8 cellular contexts compared by ENCODE assay signal in the genomic region with DNA sequence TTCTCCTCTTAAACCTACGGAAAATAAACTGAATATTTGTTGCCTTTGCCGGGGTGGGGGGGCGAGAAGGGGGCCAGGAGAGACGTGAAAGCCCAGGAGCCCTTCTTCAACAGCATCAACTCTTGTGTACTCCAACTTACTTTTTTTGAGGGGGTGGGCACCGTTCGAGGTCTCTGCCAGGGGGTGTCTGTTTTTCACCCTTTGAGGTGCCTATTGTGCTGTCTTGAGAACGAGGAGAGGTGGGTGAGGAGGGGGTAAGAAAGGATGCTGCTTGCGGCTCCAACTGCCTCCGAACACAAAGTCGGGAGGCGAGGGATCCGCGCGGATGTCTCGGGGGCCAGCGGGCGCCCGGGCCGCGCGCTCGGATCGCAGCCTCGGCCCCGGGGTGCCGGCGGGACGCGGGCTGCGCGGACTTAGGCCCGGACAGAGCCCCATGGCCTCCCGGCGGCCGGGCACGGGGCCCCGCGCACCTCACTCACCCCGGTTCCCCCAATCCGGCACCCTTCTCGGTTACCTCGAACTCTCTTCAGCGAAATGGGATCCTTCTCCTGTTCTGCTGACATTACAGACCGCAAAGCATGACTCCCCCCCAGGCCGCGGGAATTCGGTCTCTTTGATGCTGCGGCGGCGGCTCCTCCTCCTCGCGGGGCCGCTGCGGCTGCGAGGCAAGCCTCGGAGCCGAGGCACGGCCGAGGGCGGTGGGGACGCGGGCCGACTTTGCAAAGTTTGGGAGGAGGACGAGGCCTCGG. TPM values are rescaled to one million over a fixed set of nuclear protein-coding genes. Genes with fewer than 3 reads are reported as not detected.
DNase-seq lines count a peak whose midpoint lies in the region; ATAC-seq and TF ChIP-seq lines count a peak whose summit lies in the region.

No MANE protein-coding gene starts in this region.

- H3K27me3 ChIP-seq in DND-41 (ENCODE audit: insufficient read depth, low read length, poor library complexity) (peaks cover 15% of the 10 kb centered on the region), NT2/D1 (ENCODE audit: insufficient read depth, insufficient read length) (peaks cover 31% of the 10 kb centered on the region), spleen (replicated peaks in 1 of 7) (peaks cover 0 to 89% (median 42%) of the 10 kb centered on the region in 7 donors)

- H3K4me3 Mint-ChIP-seq in MCF 10A (ENCODE audit: unreplicated experiment) = no peak overlapping the region
- peak overlapping the region; percentile 31 to 73 (median 50) for H3K4me3 Mint-ChIP-seq in immature natural killer cell

- no peak overlapping the region for H3K9ac ChIP-seq in DND-41 (ENCODE audit: low read depth, low read length)
- peak overlapping the region; percentile 71 for H3K9ac ChIP-seq in NT2/D1 (ENCODE audit: insufficient read length, low read depth)

- no peaks in the 10 kb centered on the region for H3K4me1 ChIP-seq in DND-41 (ENCODE audit: insufficient read depth, low read length)
- no peaks in the 10 kb centered on the region for H3K4me1 ChIP-seq in NT2/D1 (ENCODE audit: insufficient read depth, insufficient read length)
- H3K4me1 ChIP-seq in spleen = peaks cover 0 to 13% (median 6%) of the 10 kb centered on the region in 6 donors

- no peak overlapping the region for H2AFZ ChIP-seq in DND-41 (ENCODE audit: low read depth, low read length)

- ATAC-seq in DND-41 (ENCODE audit: insufficient read depth, low read depth) (peak; percentile 65), GM21619 (IDR thresholded peaks at IDR 0.05; ENCODE audit: unreplicated experiment) (peak; percentile 11), HG03378 (IDR thresholded peaks at IDR 0.05; ENCODE audit: unreplicated experiment) (no peak), HG03565 (IDR thresholded peaks at IDR 0.05; ENCODE audit: unreplicated experiment) (no peak)

- POLR2A ChIA-PET in MCF 10A (lab: Yijun Ruan, JAX) = interaction anchor here (0.6 kb wide), 1 partner anchor 159 kb away, joined by 3 read pairs; no protein-coding TSS in a partner anchor

- 0 out of 4 replicates have a peak overlapping the region, but pooled peaks of 1 of the 2 experiments have one; percentile 12 for H3K4me3 ChIP-seq in DND-41 (ENCODE audit: low read depth in 1 of 2, low read length in 2 of 2)
- peak overlapping the region; percentile 62 for H3K4me3 ChIP-seq in NT2/D1 (ENCODE audit: insufficient read length, low read depth)
- H3K4me3 ChIP-seq in spleen = peak overlapping the region; percentile 20 to 72 (median 46)

- 7 to 11% (median 8%) methylated on average over 51 to 65 of the region's 65 CpGs for WGBS in spleen, 5 donors

- CTCF ChIA-PET in MCF 10A (lab: Yijun Ruan, JAX) = interaction anchor here (0.7 kb wide), 1 partner anchor 32 kb away, joined by 3 read pairs; no protein-coding TSS in a partner anchor

- no peaks in the 10 kb centered on the region for H3K36me3 Mint-ChIP-seq in MCF 10A (ENCODE audit: insufficient read depth, unreplicated experiment)
- H3K36me3 Mint-ChIP-seq in immature natural killer cell = no peaks in the 10 kb centered on the region

- H3K27ac Mint-ChIP-seq in MCF 10A (ENCODE audit: low read depth, unreplicated experiment) (no peak overlapping the region), immature natural killer cell (no peak overlapping the region)

- no peaks in the 10 kb centered on the region for H3K79me2 ChIP-seq in DND-41 (ENCODE audit: insufficient read depth, low read length)

- H3K9me3 Mint-ChIP-seq in MCF 10A (ENCODE audit: unreplicated experiment) = no peaks in the 10 kb centered on the region
- no peaks in the 10 kb centered on the region for H3K9me3 Mint-ChIP-seq in immature natural killer cell

- no peak for TF ChIP-seq CTCF in DND-41 (IDR thresholded peaks at IDR 0.05; ENCODE audit: borderline replicate concordance, extremely low read depth, low read length, poor library complexity, severe bottlenecking)
- TF ChIP-seq CTCF in MCF 10A (IDR thresholded peaks at IDR 0.05; ENCODE audit: unreplicated experiment) = no peak
- no peak for TF ChIP-seq CTCF in spleen (IDR thresholded peaks at IDR 0.05 in 8 of 11, conservative IDR thresholded peaks at IDR 0.05 in 3 of 11)

- H3K9me3 ChIP-seq in DND-41 (ENCODE audit: insufficient read depth, low read length, severe bottlenecking) (no peaks in the 10 kb centered on the region), NT2/D1 (ENCODE audit: insufficient read depth, low read length) (no peaks in the 10 kb centered on the region), spleen (no peaks in the 10 kb centered on the region)

- no peaks in the 10 kb centered on the region for H4K20me1 ChIP-seq in DND-41 (ENCODE audit: insufficient read depth, low read length)

- no TSS peak for BruUV-seq in MCF 10A (replicated peaks; lab: Mats Ljungman, UMichigan)

- intact Hi-C loops in MCF 10A (cut with micrococcal nuclease) (no loop called here), spleen (cut with DNase I; ENCODE audit: low total_unique reads) (no loop called here)

- TF ChIP-seq POLR2A in spleen (IDR thresholded peaks at IDR 0.05) = no peak

- peak overlapping the region; percentile 56; the same call in 1 of the 2 replicates for H3K4me2 ChIP-seq in DND-41 (ENCODE audit: insufficient read depth, low read length)

- H3K27ac ChIP-seq in DND-41 (ENCODE audit: low read length) (no peak overlapping the region), spleen (peak overlapping the region in 3 of 8 donors; percentile 34 to 56 (median 40))

- H3K27me3 Mint-ChIP-seq in MCF 10A (ENCODE audit: insufficient read depth, unreplicated experiment) (peaks cover 24% of the 10 kb centered on the region), immature natural killer cell (ENCODE audit: low read depth in 3 of 3) (peaks cover 3 to 20% (median 7%) of the 10 kb centered on the region in 3 donors)

- H3K36me3 ChIP-seq in DND-41 (ENCODE audit: insufficient read depth, low read length) (no peaks in the 10 kb centered on the region), NT2/D1 (ENCODE audit: insufficient read depth, insufficient read length, low read length) (no peaks in the 10 kb centered on the region), spleen (no peaks in the 10 kb centered on the region)

- H3K4me1 Mint-ChIP-seq in MCF 10A (ENCODE audit: insufficient read depth, unreplicated experiment) = peaks cover 1% of the 10 kb centered on the region
- peaks cover 4 to 6% of the 10 kb centered on the region in 2 donors for H3K4me1 Mint-ChIP-seq in immature natural killer cell

- DNase-seq in DND-41 (peak; percentile 41), NT2/D1 (ENCODE audit: low read depth, low spot score) (no peak), MCF 10A (ENCODE audit: unreplicated experiment) (peak; percentile 51), immature natural killer cell (peak in 1 of 3 donors; percentile 0), spleen (no peak)

RNA-seq across cellular contexts. Expression of gene PYGO1, which starts 0.7 kb away (rescaled TPM):
- total RNA-seq in MCF 10A (2022) (3.9 and 5.1 TPM in 2 replicates), spleen (1 to 10 TPM in 5 of 7 donors, under 1 TPM in 2; 0.77 to 1.5 (median 1.1) TPM)
- polyA plus RNA-seq in immature natural killer cell (not detected), spleen (under 1 TPM; 0.11 to 0.32 (median 0.22) TPM)

Comparison
In these comparisons a context has a peak if more than half of its experiments do, and no peak if none do; other contexts are left out.
1. ATAC-seq: peak in DND-41 (single experiment) and GM21619 (single experiment); none in HG03378 (single experiment) and HG03565 (single experiment).
2. DNase-seq: peak in DND-41 (single experiment) and MCF 10A (single experiment); none in NT2/D1 (single experiment) and spleen (single experiment).